In genomic region chr2:126837926-126838717, GRCh38 we compare ENCODE assay signal across 20 cellular contexts.
"Had no signal": no experiment of that assay in that cellular context is flagged by ENCODE, and none has a peak within 500 bp of the region (broad histone marks: within the 10 kb centered on the region; RNA-seq: fewer than 3 reads in every experiment).

No MANE protein-coding gene starts in this region.

- H3K9me3 Mint-ChIP-seq: activated CD4-positive, alpha-beta T cell treated with anti-CD3 and anti-CD28 coated beads, Interleukin-2, amount 10 ng/mL, durations not matched to agents 7 days and 5 days; activated T-helper 1 cell treated with anti-CD3 and anti-CD28 coated beads, Interleukin-12 subunit alpha, Interleukin-12 subunit beta, Interleukin-2, Interleukin-4 antibody, amounts not matched to agents 30 ng/mL and 10 ng/mL and 1 ng/mL, durations not matched to agents 14 hours and 24 hours and 36 hours had no signal

- H3K36me3 ChIP-seq: lower lobe of right lung, neutrophil, suprapubic skin had no signal

- H3K27ac Mint-ChIP-seq: activated CD4-positive, alpha-beta T cell treated with anti-CD3 and anti-CD28 coated beads, Interleukin-2, amount 10 ng/mL, durations not matched to agents 7 days and 5 days; activated T-helper 1 cell treated with anti-CD3 and anti-CD28 coated beads, Interleukin-12 subunit alpha, Interleukin-12 subunit beta, Interleukin-2, Interleukin-4 antibody, amounts not matched to agents 30 ng/mL and 10 ng/mL and 1 ng/mL, durations not matched to agents 14 hours and 24 hours and 36 hours; naive thymus-derived CD4-positive, alpha-beta T cell had no signal

- H3K4me3 ChIP-seq: lower lobe of right lung, skin epidermis, suprapubic skin had no signal

- H3K27me3 ChIP-seq: suprapubic skin had no signal

- H3K4me3 Mint-ChIP-seq: activated CD4-positive, alpha-beta T cell treated with anti-CD3 and anti-CD28 coated beads, Interleukin-2, amount 10 ng/mL, durations not matched to agents 7 days and 5 days; activated T-helper 1 cell treated with anti-CD3 and anti-CD28 coated beads, Interleukin-12 subunit alpha, Interleukin-12 subunit beta, Interleukin-2, Interleukin-4 antibody, amounts not matched to agents 30 ng/mL and 10 ng/mL and 1 ng/mL, durations not matched to agents 14 hours and 24 hours and 36 hours; naive thymus-derived CD4-positive, alpha-beta T cell had no signal

- H3K36me3 Mint-ChIP-seq: naive thymus-derived CD4-positive, alpha-beta T cell had no signal

- ATAC-seq: naive thymus-derived CD4-positive, alpha-beta T cell; stimulated activated naive CD8-positive, alpha-beta T cell treated with anti-CD3 and anti-CD28 coated beads, Interleukin-15, Interleukin-2, amounts not matched to agents 100 U/mL and 50 U/mL, for 24 hours had no signal

- DNase-seq: activated CD4-positive, alpha-beta T cell treated with anti-CD3 and anti-CD28 coated beads, Interleukin-2, amount 10 ng/mL, durations not matched to agents 7 days and 5 days; activated naive CD4-positive, alpha-beta T cell treated with Interleukin-2 at 50 U/mL for 16 hours; cortex of kidney; effector CD4-positive, alpha-beta T cell; foreskin fibroblast; glutamatergic neuron; hypothalamus; lower lobe of right lung; midbrain; naive thymus-derived CD4-positive, alpha-beta T cell; posterior cingulate gyrus; retina; stimulated activated CD4-positive, alpha-beta T cell treated with anti-CD3 and anti-CD28 coated beads, Interleukin-4, amount 100 ng/mL, for 4 hours; stimulated activated CD8-positive, alpha-beta memory T cell treated with anti-CD3 and anti-CD28 coated beads, Interleukin-4, amount 100 ng/mL, for 48 hours; stimulated activated naive CD8-positive, alpha-beta T cell treated with anti-CD3 and anti-CD28 coated beads, Interleukin-15, Interleukin-2, amounts not matched to agents 100 U/mL and 50 U/mL, for 24 hours; trophoblast cell had no signal

- H3K4me1 ChIP-seq: lower lobe of right lung, suprapubic skin had no signal

- H3K9me3 ChIP-seq: lower lobe of right lung, neutrophil, suprapubic skin had no signal

- H3K4me1 Mint-ChIP-seq: activated CD4-positive, alpha-beta T cell treated with anti-CD3 and anti-CD28 coated beads, Interleukin-2, amount 10 ng/mL, durations not matched to agents 7 days and 5 days; naive thymus-derived CD4-positive, alpha-beta T cell had no signal

- H3K27ac ChIP-seq: lower lobe of right lung, neutrophil, skin epidermis, suprapubic skin had no signal
